18 cellular contexts compared by ENCODE assay signal in the genomic region with DNA sequence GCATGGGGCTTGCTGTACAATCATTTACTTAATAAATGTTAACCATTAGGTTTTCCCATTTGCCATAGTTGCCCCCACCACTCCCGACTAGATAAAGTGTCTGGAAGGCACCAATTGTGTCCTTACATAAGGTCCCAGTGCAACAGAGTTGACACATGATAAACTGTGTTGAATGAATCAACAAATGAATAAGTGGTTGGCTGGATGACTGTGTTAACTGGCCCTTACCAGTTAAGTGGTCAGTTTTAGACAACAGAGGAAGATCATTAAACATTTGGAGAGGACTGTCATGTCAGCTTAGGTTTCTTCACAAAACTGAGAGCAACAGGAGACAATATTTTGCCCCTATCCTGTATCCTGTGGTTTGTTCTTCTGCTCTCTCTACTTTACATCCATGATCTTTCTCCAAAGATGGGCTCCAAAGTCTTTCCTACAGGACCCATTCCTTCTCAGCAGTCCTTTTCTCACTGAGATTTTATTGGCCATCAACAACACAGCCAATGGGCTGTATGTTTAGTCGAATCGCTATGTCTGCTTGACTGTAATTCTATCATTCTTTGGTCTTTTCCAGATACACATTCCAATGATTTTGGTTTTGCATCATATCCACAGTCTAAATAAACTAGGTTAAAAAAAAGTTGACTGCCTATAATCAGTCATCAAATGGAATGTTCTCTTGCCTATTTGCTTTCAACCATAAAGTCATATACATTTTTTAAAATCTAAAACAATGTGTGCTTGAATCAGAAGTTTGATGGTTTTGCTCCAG.
DNase-seq lines count a peak whose midpoint lies in the region; ATAC-seq, FAIRE-seq and TF ChIP-seq lines count a peak whose summit lies in the region.
"Had no signal": no experiment of that assay in that cellular context is flagged by ENCODE, and none has a peak within 500 bp of the region (broad histone marks: within the 10 kb centered on the region; RNA-seq: fewer than 3 reads in every experiment).

No MANE protein-coding gene starts in this region.

- no peak overlapping the region for H3K4me3 ChIP-seq in brain microvascular endothelial cell (ENCODE audit: low read depth, low read length)
- H3K4me3 ChIP-seq: BLaER1 treated with 17β-estradiol and CSF1 and Interleukin-3, amounts not matched to agents 10 nM and 100 nM; left ventricle myocardium inferior had no signal

- TF ChIP-seq CTCF in AG09319 (IDR thresholded peaks at IDR 0.05; ENCODE audit: low read depth, low read length) (no peak), brain microvascular endothelial cell (IDR thresholded peaks at IDR 0.05; ENCODE audit: low read depth, low read length, missing control alignments) (no peak)

- DNase-seq in AG09319 (ENCODE audit: extremely low read depth, low read depth) = peak; percentile 48
- no peak for DNase-seq in HTR-8/SVneo (ENCODE audit: insufficient read length, low spot score)
- peak; percentile 27 for DNase-seq in brain microvascular endothelial cell
- peak; percentile 13 for DNase-seq in myocyte (ENCODE audit: low read depth)
- DNase-seq in SW480 (ENCODE audit: low spot score) = no peak
- DNase-seq in NCI-H1436 (lab: John Stamatoyannopoulos, UW) = no peak
- DNase-seq: amygdala; DMS153; erythroblast; GOT3; left ventricle myocardium inferior; naive thymus-derived CD8-positive, alpha-beta T cell; NCI-H187 treated with DMSO at 0.1 percent for 48 hours; NCI-H69 had no signal

- ATAC-seq in GM18909 (IDR thresholded peaks at IDR 0.05; ENCODE audit: poor library complexity, unreplicated experiment) (no peak), HG03354 (IDR thresholded peaks at IDR 0.05; ENCODE audit: poor library complexity, severe bottlenecking, unreplicated experiment) (no peak)
- ATAC-seq: naive thymus-derived CD8-positive, alpha-beta T cell; WTC11 had no signal

- no peaks in the 10 kb centered on the region for H3K36me3 ChIP-seq in brain microvascular endothelial cell (replicated peaks)
- H3K36me3 ChIP-seq: BLaER1 treated with 17β-estradiol and CSF1 and Interleukin-3, amounts not matched to agents 10 nM and 100 nM; left ventricle myocardium inferior had no signal

- no peaks in the 10 kb centered on the region for H3K27me3 ChIP-seq in brain microvascular endothelial cell (replicated peaks)
- H3K27me3 ChIP-seq: BLaER1 treated with 17β-estradiol and CSF1 and Interleukin-3, amounts not matched to agents 10 nM and 100 nM had no signal

- FAIRE-seq in HTR-8/SVneo (lab: Jason Lieb, UNC) = peak; percentile 4

- H3K27ac ChIP-seq in brain microvascular endothelial cell = peak overlapping the region; percentile 15
- H3K27ac ChIP-seq: BLaER1 treated with 17β-estradiol and CSF1 and Interleukin-3, amounts not matched to agents 10 nM and 100 nM; left ventricle myocardium inferior had no signal

- in situ Hi-C loops in brain microvascular endothelial cell (cut with HindIII; ENCODE audit: low pct_ligation_motif_present, low sequenced_read_pairs) = no loop called here

Comparison
In these comparisons a context has a peak if more than half of its experiments do, and no peak if none do; other contexts are left out.
1. DNase-seq: peak in AG09319 (single experiment), brain microvascular endothelial cell (single experiment) and myocyte (single experiment); none in HTR-8/SVneo (single experiment), SW480 (single experiment) and NCI-H1436 (single experiment).